In the genomic region with DNA sequence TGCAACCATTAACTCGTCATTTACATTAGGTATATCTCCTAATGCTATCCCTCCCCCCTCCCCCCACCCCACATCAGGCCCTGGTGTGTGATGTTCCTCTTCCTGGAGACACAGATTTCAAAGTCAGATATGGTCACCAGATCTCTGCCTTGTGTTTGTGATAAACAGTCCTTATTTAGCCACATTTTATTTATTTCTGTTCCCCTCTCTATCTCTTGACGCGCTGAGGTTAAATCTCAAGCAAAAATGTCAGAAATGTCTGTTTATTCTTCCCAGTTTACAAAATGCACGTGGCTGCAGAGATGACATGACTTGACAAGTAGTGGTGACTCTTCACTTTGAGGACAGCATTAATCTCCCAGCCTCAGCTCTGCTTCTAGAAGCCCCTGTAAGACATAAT, we compare ENCODE assay signal across 1 cellular context.
TF ChIP-seq lines count a peak whose summit lies in the region.

No MANE protein-coding gene starts in this region.

TF ChIP-seq in K562, 482 proteins besides CTCF, POLR2A, EP300 and RAD21 (continued from another document and continues in another):
- no peak for TF ChIP-seq ARNT (IDR thresholded peaks at IDR 0.05)
- TF ChIP-seq, protein P1, sequence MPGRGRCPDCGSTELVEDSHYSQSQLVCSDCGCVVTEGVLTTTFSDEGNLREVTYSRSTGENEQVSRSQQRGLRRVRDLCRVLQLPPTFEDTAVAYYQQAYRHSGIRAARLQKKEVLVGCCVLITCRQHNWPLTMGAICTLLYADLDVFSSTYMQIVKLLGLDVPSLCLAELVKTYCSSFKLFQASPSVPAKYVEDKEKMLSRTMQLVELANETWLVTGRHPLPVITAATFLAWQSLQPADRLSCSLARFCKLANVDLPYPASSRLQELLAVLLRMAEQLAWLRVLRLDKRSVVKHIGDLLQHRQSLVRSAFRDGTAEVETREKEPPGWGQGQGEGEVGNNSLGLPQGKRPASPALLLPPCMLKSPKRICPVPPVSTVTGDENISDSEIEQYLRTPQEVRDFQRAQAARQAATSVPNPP (IDR thresholded peaks at IDR 0.05; ENCODE audit: borderline replicate concordance, insufficient read depth, insufficient read length): no peak
- TF ChIP-seq, protein P2, sequence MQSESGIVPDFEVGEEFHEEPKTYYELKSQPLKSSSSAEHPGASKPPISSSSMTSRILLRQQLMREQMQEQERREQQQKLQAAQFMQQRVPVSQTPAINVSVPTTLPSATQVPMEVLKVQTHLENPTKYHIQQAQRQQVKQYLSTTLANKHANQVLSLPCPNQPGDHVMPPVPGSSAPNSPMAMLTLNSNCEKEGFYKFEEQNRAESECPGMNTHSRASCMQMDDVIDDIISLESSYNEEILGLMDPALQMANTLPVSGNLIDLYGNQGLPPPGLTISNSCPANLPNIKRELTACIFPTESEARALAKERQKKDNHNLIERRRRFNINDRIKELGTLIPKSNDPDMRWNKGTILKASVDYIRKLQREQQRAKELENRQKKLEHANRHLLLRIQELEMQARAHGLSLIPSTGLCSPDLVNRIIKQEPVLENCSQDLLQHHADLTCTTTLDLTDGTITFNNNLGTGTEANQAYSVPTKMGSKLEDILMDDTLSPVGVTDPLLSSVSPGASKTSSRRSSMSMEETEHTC (IDR thresholded peaks at IDR 0.05): no peak
- TF ChIP-seq CXXC5 (CRISPR knock-in tag; IDR thresholded peaks at IDR 0.05): no peak
- TF ChIP-seq ZNF3 (CRISPR knock-in tag; IDR thresholded peaks at IDR 0.05): no peak
- TF ChIP-seq NONO (IDR thresholded peaks at IDR 0.05; ENCODE audit: low read depth in 2 of 2, low read length in 1 of 2): no peak
- peak; percentile 46; the same call in 1 of the 2 replicates for TF ChIP-seq BHLHE40 (IDR thresholded peaks at IDR 0.05; ENCODE audit: low read length)
- TF ChIP-seq PHTF2 (CRISPR knock-in tag; IDR thresholded peaks at IDR 0.05): no peak
- TF ChIP-seq IFI16 (CRISPR knock-in tag; IDR thresholded peaks at IDR 0.05): no peak
- TF ChIP-seq ZNF584 (CRISPR knock-in tag; IDR thresholded peaks at IDR 0.05; ENCODE audit: low read depth): no peak
- TF ChIP-seq ESRRB (CRISPR knock-in tag; IDR thresholded peaks at IDR 0.05; ENCODE audit: borderline replicate concordance): no peak
- no peak for TF ChIP-seq KLF10 (CRISPR knock-in tag; IDR thresholded peaks at IDR 0.05)
- TF ChIP-seq FOXK2 (conservative IDR thresholded peaks at IDR 0.05 in 1 of 2, IDR thresholded peaks at IDR 0.05 in 1 of 2; ENCODE audit: low read depth in 2 of 2): peak; percentile 72 to 78
- no peak for TF ChIP-seq SMAD3 (CRISPR knock-in tag; conservative IDR thresholded peaks at IDR 0.05)
- TF ChIP-seq, protein P3, sequence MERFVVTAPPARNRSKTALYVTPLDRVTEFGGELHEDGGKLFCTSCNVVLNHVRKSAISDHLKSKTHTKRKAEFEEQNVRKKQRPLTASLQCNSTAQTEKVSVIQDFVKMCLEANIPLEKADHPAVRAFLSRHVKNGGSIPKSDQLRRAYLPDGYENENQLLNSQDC (CRISPR knock-in tag; IDR thresholded peaks at IDR 0.05): no peak
- TF ChIP-seq SMARCA5 (IDR thresholded peaks at IDR 0.05): no peak
- 0 out of 2 replicates have a peak, but pooled peaks have one; percentile 14 for TF ChIP-seq SOX6 (IDR thresholded peaks at IDR 0.05)
- peak; percentile 44; the same call in 1 of the 2 replicates for TF ChIP-seq ZNF668 (CRISPR knock-in tag; IDR thresholded peaks at IDR 0.05)
- TF ChIP-seq DIDO1 (tag; IDR thresholded peaks at IDR 0.05; ENCODE audit: low read depth): no peak
- TF ChIP-seq SMARCB1 (IDR thresholded peaks at IDR 0.05; ENCODE audit: insufficient read length, low read depth): no peak
- TF ChIP-seq ZNF408 (CRISPR knock-in tag; IDR thresholded peaks at IDR 0.05; ENCODE audit: low read depth): no peak
- TF ChIP-seq GMEB1 (CRISPR knock-in tag; IDR thresholded peaks at IDR 0.05): no peak
- TF ChIP-seq MEIS2 (IDR thresholded peaks at IDR 0.05; ENCODE audit: partially characterized antibody): peak; percentile 69
- no peak for TF ChIP-seq MED1 (CRISPR knock-in tag; IDR thresholded peaks at IDR 0.05; ENCODE audit: borderline replicate concordance)
- TF ChIP-seq THRAP3 (IDR thresholded peaks at IDR 0.05; ENCODE audit: borderline replicate concordance): no peak
- TF ChIP-seq FOXM1 (IDR thresholded peaks at IDR 0.05; ENCODE audit: low read depth): peak; percentile 13; the same call in 1 of the 2 replicates
- TF ChIP-seq FOXM1 (CRISPR knock-in tag; IDR thresholded peaks at IDR 0.05; ENCODE audit: low read depth): no peak
- TF ChIP-seq, protein P4, sequence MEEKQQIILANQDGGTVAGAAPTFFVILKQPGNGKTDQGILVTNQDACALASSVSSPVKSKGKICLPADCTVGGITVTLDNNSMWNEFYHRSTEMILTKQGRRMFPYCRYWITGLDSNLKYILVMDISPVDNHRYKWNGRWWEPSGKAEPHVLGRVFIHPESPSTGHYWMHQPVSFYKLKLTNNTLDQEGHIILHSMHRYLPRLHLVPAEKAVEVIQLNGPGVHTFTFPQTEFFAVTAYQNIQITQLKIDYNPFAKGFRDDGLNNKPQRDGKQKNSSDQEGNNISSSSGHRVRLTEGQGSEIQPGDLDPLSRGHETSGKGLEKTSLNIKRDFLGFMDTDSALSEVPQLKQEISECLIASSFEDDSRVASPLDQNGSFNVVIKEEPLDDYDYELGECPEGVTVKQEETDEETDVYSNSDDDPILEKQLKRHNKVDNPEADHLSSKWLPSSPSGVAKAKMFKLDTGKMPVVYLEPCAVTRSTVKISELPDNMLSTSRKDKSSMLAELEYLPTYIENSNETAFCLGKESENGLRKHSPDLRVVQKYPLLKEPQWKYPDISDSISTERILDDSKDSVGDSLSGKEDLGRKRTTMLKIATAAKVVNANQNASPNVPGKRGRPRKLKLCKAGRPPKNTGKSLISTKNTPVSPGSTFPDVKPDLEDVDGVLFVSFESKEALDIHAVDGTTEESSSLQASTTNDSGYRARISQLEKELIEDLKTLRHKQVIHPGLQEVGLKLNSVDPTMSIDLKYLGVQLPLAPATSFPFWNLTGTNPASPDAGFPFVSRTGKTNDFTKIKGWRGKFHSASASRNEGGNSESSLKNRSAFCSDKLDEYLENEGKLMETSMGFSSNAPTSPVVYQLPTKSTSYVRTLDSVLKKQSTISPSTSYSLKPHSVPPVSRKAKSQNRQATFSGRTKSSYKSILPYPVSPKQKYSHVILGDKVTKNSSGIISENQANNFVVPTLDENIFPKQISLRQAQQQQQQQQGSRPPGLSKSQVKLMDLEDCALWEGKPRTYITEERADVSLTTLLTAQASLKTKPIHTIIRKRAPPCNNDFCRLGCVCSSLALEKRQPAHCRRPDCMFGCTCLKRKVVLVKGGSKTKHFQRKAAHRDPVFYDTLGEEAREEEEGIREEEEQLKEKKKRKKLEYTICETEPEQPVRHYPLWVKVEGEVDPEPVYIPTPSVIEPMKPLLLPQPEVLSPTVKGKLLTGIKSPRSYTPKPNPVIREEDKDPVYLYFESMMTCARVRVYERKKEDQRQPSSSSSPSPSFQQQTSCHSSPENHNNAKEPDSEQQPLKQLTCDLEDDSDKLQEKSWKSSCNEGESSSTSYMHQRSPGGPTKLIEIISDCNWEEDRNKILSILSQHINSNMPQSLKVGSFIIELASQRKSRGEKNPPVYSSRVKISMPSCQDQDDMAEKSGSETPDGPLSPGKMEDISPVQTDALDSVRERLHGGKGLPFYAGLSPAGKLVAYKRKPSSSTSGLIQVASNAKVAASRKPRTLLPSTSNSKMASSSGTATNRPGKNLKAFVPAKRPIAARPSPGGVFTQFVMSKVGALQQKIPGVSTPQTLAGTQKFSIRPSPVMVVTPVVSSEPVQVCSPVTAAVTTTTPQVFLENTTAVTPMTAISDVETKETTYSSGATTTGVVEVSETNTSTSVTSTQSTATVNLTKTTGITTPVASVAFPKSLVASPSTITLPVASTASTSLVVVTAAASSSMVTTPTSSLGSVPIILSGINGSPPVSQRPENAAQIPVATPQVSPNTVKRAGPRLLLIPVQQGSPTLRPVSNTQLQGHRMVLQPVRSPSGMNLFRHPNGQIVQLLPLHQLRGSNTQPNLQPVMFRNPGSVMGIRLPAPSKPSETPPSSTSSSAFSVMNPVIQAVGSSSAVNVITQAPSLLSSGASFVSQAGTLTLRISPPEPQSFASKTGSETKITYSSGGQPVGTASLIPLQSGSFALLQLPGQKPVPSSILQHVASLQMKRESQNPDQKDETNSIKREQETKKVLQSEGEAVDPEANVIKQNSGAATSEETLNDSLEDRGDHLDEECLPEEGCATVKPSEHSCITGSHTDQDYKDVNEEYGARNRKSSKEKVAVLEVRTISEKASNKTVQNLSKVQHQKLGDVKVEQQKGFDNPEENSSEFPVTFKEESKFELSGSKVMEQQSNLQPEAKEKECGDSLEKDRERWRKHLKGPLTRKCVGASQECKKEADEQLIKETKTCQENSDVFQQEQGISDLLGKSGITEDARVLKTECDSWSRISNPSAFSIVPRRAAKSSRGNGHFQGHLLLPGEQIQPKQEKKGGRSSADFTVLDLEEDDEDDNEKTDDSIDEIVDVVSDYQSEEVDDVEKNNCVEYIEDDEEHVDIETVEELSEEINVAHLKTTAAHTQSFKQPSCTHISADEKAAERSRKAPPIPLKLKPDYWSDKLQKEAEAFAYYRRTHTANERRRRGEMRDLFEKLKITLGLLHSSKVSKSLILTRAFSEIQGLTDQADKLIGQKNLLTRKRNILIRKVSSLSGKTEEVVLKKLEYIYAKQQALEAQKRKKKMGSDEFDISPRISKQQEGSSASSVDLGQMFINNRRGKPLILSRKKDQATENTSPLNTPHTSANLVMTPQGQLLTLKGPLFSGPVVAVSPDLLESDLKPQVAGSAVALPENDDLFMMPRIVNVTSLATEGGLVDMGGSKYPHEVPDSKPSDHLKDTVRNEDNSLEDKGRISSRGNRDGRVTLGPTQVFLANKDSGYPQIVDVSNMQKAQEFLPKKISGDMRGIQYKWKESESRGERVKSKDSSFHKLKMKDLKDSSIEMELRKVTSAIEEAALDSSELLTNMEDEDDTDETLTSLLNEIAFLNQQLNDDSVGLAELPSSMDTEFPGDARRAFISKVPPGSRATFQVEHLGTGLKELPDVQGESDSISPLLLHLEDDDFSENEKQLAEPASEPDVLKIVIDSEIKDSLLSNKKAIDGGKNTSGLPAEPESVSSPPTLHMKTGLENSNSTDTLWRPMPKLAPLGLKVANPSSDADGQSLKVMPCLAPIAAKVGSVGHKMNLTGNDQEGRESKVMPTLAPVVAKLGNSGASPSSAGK (IDR thresholded peaks at IDR 0.05): peak; percentile 79
- TF ChIP-seq SMARCE1 (IDR thresholded peaks at IDR 0.05): peak; percentile 66; the same call in 1 of the 2 replicates
- TF ChIP-seq PYGO2 (tag; IDR thresholded peaks at IDR 0.05): no peak
- no peak for TF ChIP-seq HMGN3 (IDR thresholded peaks at IDR 0.05; ENCODE audit: borderline replicate concordance, extremely low read depth, insufficient read length, low read depth, low read length)
- no peak for TF ChIP-seq MEF2A (IDR thresholded peaks at IDR 0.05; ENCODE audit: control insufficient read depth, low read depth, low read length)
- TF ChIP-seq, protein P5, sequence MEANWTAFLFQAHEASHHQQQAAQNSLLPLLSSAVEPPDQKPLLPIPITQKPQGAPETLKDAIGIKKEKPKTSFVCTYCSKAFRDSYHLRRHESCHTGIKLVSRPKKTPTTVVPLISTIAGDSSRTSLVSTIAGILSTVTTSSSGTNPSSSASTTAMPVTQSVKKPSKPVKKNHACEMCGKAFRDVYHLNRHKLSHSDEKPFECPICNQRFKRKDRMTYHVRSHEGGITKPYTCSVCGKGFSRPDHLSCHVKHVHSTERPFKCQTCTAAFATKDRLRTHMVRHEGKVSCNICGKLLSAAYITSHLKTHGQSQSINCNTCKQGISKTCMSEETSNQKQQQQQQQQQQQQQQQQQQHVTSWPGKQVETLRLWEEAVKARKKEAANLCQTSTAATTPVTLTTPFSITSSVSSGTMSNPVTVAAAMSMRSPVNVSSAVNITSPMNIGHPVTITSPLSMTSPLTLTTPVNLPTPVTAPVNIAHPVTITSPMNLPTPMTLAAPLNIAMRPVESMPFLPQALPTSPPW (CRISPR knock-in tag; IDR thresholded peaks at IDR 0.05): peak; percentile 70
- TF ChIP-seq ZNF561 (CRISPR knock-in tag; conservative IDR thresholded peaks at IDR 0.05): no peak
- TF ChIP-seq TAF9B (IDR thresholded peaks at IDR 0.05; ENCODE audit: partially characterized antibody): no peak
- TF ChIP-seq MAFG (tag; conservative IDR thresholded peaks at IDR 0.05): no peak; the same call in 1 of the 2 replicates
- TF ChIP-seq, protein P6, sequence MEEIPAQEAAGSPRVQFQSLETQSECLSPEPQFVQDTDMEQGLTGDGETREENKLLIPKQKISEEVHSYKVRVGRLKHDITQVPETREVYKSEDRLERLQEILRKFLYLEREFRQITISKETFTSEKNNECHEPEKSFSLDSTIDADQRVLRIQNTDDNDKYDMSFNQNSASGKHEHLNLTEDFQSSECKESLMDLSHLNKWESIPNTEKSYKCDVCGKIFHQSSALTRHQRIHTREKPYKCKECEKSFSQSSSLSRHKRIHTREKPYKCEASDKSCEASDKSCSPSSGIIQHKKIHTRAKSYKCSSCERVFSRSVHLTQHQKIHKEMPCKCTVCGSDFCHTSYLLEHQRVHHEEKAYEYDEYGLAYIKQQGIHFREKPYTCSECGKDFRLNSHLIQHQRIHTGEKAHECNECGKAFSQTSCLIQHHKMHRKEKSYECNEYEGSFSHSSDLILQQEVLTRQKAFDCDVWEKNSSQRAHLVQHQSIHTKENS (CRISPR knock-in tag; IDR thresholded peaks at IDR 0.05): no peak
- no peak for TF ChIP-seq UBTF (IDR thresholded peaks at IDR 0.05; ENCODE audit: borderline replicate concordance in 1 of 2, low read depth in 2 of 2, low read length in 2 of 2)
- peak; percentile 32 for TF ChIP-seq CCNT2 (IDR thresholded peaks at IDR 0.05; ENCODE audit: borderline replicate concordance, extremely low read depth, insufficient read length, low read depth, low read length)
- no peak for TF ChIP-seq FOXJ3 (CRISPR knock-in tag; IDR thresholded peaks at IDR 0.05)
